ENCODE assay signal across 12 cellular contexts in genomic region chr18:63224574-63224973, GRCh38.
DNase-seq lines count a peak whose midpoint lies in the region; ATAC-seq, FAIRE-seq and TF ChIP-seq lines count a peak whose summit lies in the region.
"Had no signal": no experiment of that assay in that cellular context is flagged by ENCODE, and none has a peak within 500 bp of the region (broad histone marks: within the 10 kb centered on the region; RNA-seq: fewer than 3 reads in every experiment).

No MANE protein-coding gene starts in this region.

- H3K27me3 Mint-ChIP-seq in T-helper 17 cell, result no peaks in the 10 kb centered on the region

- no peak for TF ChIP-seq RAD21 in GM12878 (IDR thresholded peaks at IDR 0.05; ENCODE audit: insufficient read depth, low read depth, low read length)

- H3K27ac Mint-ChIP-seq in T-helper 17 cell, result peak overlapping the region; percentile 98

- H3K23ac ChIP-seq in mesenchymal stem cell (ENCODE audit: low read length in 2 of 2), result no peak overlapping the region

- H3K27me3 ChIP-seq in GM12878 (replicated peaks in 1 of 2; ENCODE audit: control insufficient read depth in 2 of 2, insufficient read depth in 2 of 2, low read length in 1 of 2) (no peaks in the 10 kb centered on the region), transverse colon (no peaks in the 10 kb centered on the region), mesenchymal stem cell (ENCODE audit: control insufficient read depth in 1 of 2, insufficient read depth in 1 of 2, low read length in 2 of 2) (peaks cover 0 to 8% of the 10 kb centered on the region in 2 experiments)
- H3K27me3 ChIP-seq: ascending aorta had no signal

- ATAC-seq in T-helper 17 cell (peak; percentile 89), GM12878 (peak; percentile 81)

- TF ChIP-seq POLR2A in GM12878 (IDR thresholded peaks at IDR 0.05; ENCODE audit: low read depth, low read length) (no peak), transverse colon (IDR thresholded peaks at IDR 0.05) (no peak)

- in situ Hi-C loops in GM12878 (cut with MboI) (no loop called here), transverse colon (cut with MboI; ENCODE audit: low pct_ligation_motif_present in 1 of 4, low pct_unique_long_range_greater_than_20kb in 1 of 4, low sequenced_read_pairs in 3 of 4) (no loop called here)

- H4K91ac ChIP-seq in mesenchymal stem cell (ENCODE audit: low read length), result no peak overlapping the region

- H3K36me3 Mint-ChIP-seq in T-helper 17 cell (ENCODE audit: low read depth), result peaks cover 17% of the 10 kb centered on the region

- H2BK120ac ChIP-seq in mesenchymal stem cell (ENCODE audit: low read depth, low read length), result no peak overlapping the region

- no peak for TF ChIP-seq EP300 in GM12878 (IDR thresholded peaks at IDR 0.05; ENCODE audit: borderline replicate concordance in 1 of 2, control insufficient read depth in 1 of 2, low read depth in 2 of 2, low read length in 2 of 2)
- no peak for TF ChIP-seq EP300 in transverse colon (IDR thresholded peaks at IDR 0.05; ENCODE audit: low read depth)

- intact Hi-C loops in GM12878 (cut with micrococcal nuclease; ENCODE audit: unreplicated experiment) (no loop called here), transverse colon (cut with DNase I; ENCODE audit: low total_unique reads) (no loop called here)

- RAD21 ChIA-PET in GM12878 (lab: Charles Lee; ENCODE audit: unreplicated experiment), result interaction anchor here (1.0 to 1.1 kb wide), 3 partner anchors 62 to 87 kb away, joined by 3 to 4 read pairs (median 3); no protein-coding TSS in a partner anchor

- no peak overlapping the region for H3K18ac ChIP-seq in mesenchymal stem cell (ENCODE audit: low read depth in 1 of 2, low read length in 2 of 2)

- peaks cover 28% of the 10 kb centered on the region for H3K4me1 ChIP-seq in GM12878 (ENCODE audit: control insufficient read depth, insufficient read depth, low read length)
- H3K4me1 ChIP-seq in transverse colon, result peaks cover 0 to 25% (median 12%) of the 10 kb centered on the region in 4 donors
- no peaks in the 10 kb centered on the region for H3K4me1 ChIP-seq in mesenchymal stem cell (ENCODE audit: control insufficient read depth, insufficient read depth, low read depth, low read length)
- H3K4me1 ChIP-seq: ascending aorta had no signal

- peaks cover 1% of the 10 kb centered on the region for H3K79me1 ChIP-seq in mesenchymal stem cell (replicated peaks; ENCODE audit: low read length, poor library complexity, severe bottlenecking)

- no peak overlapping the region for H3K4me3 ChIP-seq in GM12878
- no peak overlapping the region for H3K4me3 ChIP-seq in transverse colon
- H3K4me3 ChIP-seq in mesenchymal stem cell (ENCODE audit: insufficient read depth in 1 of 2, low read depth in 1 of 2, low read length in 2 of 2), result no peak overlapping the region
- H3K4me3 ChIP-seq: ascending aorta, smooth muscle cell had no signal

- TF ChIP-seq CTCF in GM12878 (IDR thresholded peaks at IDR 0.05 in 2 of 3, conservative IDR thresholded peaks at IDR 0.05 in 1 of 3; ENCODE audit: control insufficient read depth in 2 of 3, extremely low read depth in 1 of 3, insufficient read depth in 1 of 3, low read depth in 3 of 3, low read length in 3 of 3), result no peak
- no peak for TF ChIP-seq CTCF in transverse colon (IDR thresholded peaks at IDR 0.05)

- H2AFZ ChIP-seq in GM12878 (ENCODE audit: control insufficient read depth, low read depth, low read length) (no peak overlapping the region), mesenchymal stem cell (ENCODE audit: low read depth, low read length) (no peak overlapping the region)

- H3K9ac ChIP-seq in GM12878 (ENCODE audit: control insufficient read depth, insufficient read depth, low read length), result no peak overlapping the region
- H3K9ac ChIP-seq in mesenchymal stem cell (ENCODE audit: low read length), result no peak overlapping the region
- H3K9ac ChIP-seq: KMS-11 had no signal

- DNase-seq in stimulated activated naive CD4-positive, alpha-beta T cell treated with Interleukin-2 at 50 U/mL for 16 hours (lab: John Stamatoyannopoulos, UW), result peak; percentile 24
- no peak for DNase-seq in stimulated activated naive CD4-positive, alpha-beta T cell (lab: John Stamatoyannopoulos, UW)
- DNase-seq in T-helper 17 cell, result no peak
- no peak for DNase-seq in GM12878 (ENCODE audit: low read depth, low spot score)
- DNase-seq in transverse colon, result no peak
- no peak for DNase-seq in effector CD4-positive, alpha-beta T cell
- DNase-seq in H4 (ENCODE audit: low spot score), result no peak
- DNase-seq in mesenchymal stem cell, result no peak
- DNase-seq: NCI-H526 treated with DMSO at 0.1 percent for 48 hours had no signal

- no peak for FAIRE-seq in GM12878 (lab: Jason Lieb, UNC)

- no peaks in the 10 kb centered on the region for H3K9me3 ChIP-seq in T-helper 17 cell (ENCODE audit: control insufficient read depth, low read length, poor library complexity, severe bottlenecking)
- H3K9me3 ChIP-seq in GM12878 (replicated peaks; ENCODE audit: control insufficient read depth, insufficient read depth, low read length), result peaks cover 6% of the 10 kb centered on the region; the same call in 2 of the 3 replicates
- no peaks in the 10 kb centered on the region for H3K9me3 ChIP-seq in transverse colon
- no peaks in the 10 kb centered on the region for H3K9me3 ChIP-seq in mesenchymal stem cell (ENCODE audit: control insufficient read depth, low read length)
- H3K9me3 ChIP-seq: ascending aorta had no signal

- H4K20me1 ChIP-seq in GM12878 (ENCODE audit: control insufficient read depth, insufficient read depth), result no peaks in the 10 kb centered on the region

- no peak overlapping the region for H4K8ac ChIP-seq in mesenchymal stem cell (ENCODE audit: low read length)

- no peak overlapping the region for H2AK5ac ChIP-seq in mesenchymal stem cell (ENCODE audit: low read length, severe bottlenecking)

- no peak overlapping the region for H3K4me2 ChIP-seq in GM12878 (ENCODE audit: control insufficient read depth, insufficient read depth)
- H3K4me2 ChIP-seq in mesenchymal stem cell (ENCODE audit: low read length, poor library complexity, severe bottlenecking), result no peak overlapping the region
- H3K4me2 ChIP-seq: KMS-11, smooth muscle cell had no signal

- no peak overlapping the region for H2BK12ac ChIP-seq in mesenchymal stem cell (ENCODE audit: low read length in 2 of 2)

- H3K36me3 ChIP-seq in GM12878 (ENCODE audit: control insufficient read depth in 2 of 2, insufficient read depth in 2 of 2, low read length in 1 of 2), result peaks cover 1 to 3% of the 10 kb centered on the region in 2 experiments; a peak in 2 of 4 replicates
- H3K36me3 ChIP-seq in transverse colon, result no peaks in the 10 kb centered on the region
- peaks cover 0 to 4% of the 10 kb centered on the region in 2 experiments for H3K36me3 ChIP-seq in mesenchymal stem cell (ENCODE audit: control insufficient read depth in 1 of 2, insufficient read depth in 2 of 2, low read depth in 1 of 2, low read length in 2 of 2)
- H3K36me3 ChIP-seq: ascending aorta had no signal

- H3K27ac ChIP-seq in GM12878 (ENCODE audit: control insufficient read depth, insufficient read depth), result peak overlapping the region; percentile 45
- H3K27ac ChIP-seq in transverse colon, result peak overlapping the region in 3 of 4 donors; percentile 5 to 51 (median 8)
- no peak overlapping the region for H3K27ac ChIP-seq in mesenchymal stem cell (ENCODE audit: low read length, poor library complexity, severe bottlenecking)
- H3K27ac ChIP-seq: ascending aorta, KMS-11 had no signal

- 13% methylated on average over 1 of the region's 1 CpG for WGBS in GM12878 (ENCODE audit: insufficient coverage, insufficient replicate concordance, low lambda C conversion rate, missing lambda C conversion rate)
- WGBS in transverse colon (ENCODE audit: low coverage in 1 of 2), 2 donors, result 57 to 68% methylated on average over 1 of the region's 1 CpG
- WGBS in mesenchymal stem cell, result 98% methylated on average over 1 of the region's 1 CpG

- no peak overlapping the region for H3K14ac ChIP-seq in mesenchymal stem cell (ENCODE audit: low read length in 2 of 2)

- CTCF ChIA-PET in GM12878 (lab: Yijun Ruan, JAX), result interaction anchor here (0.8 to 2.1 kb wide), 8 partner anchors 10 to 95 kb away, joined by 3 to 10 read pairs (median 4); partner anchors contain the start of gene BCL2

- H3K4ac ChIP-seq in mesenchymal stem cell (ENCODE audit: low read depth in 1 of 2, low read length in 2 of 2), result no peak overlapping the region

- SMC1A ChIA-PET in GM12878 (lab: Charles Lee; ENCODE audit: uncharacterized antibody, unreplicated experiment), result interaction anchor here (0.6 to 2.7 kb wide), 13 partner anchors 9 to 92 kb away, joined by 3 to 8 read pairs (median 3); no protein-coding TSS in a partner anchor

- H3K4me1 Mint-ChIP-seq in T-helper 17 cell, result peaks cover 60% of the 10 kb centered on the region

- BruUV-seq in GM12878 (replicated peaks; lab: Mats Ljungman, UMichigan), result no TSS peak

- H2BK15ac ChIP-seq in mesenchymal stem cell (ENCODE audit: low read depth, poor library complexity, severe bottlenecking), result no peak overlapping the region

- H3K79me2 ChIP-seq in GM12878 (ENCODE audit: control insufficient read depth, insufficient read depth, low read length), result peaks cover 60% of the 10 kb centered on the region

- POLR2A ChIA-PET in GM12878 (lab: Charles Lee), result interaction anchor here (0.5 to 1.1 kb wide), 5 partner anchors 13 to 87 kb away, joined by 3 to 6 read pairs (median 3); no protein-coding TSS in a partner anchor

- H3K4me3 Mint-ChIP-seq in T-helper 17 cell, result peak overlapping the region; percentile 75

- no peak overlapping the region for H2BK5ac ChIP-seq in mesenchymal stem cell (ENCODE audit: low read depth, low read length, poor library complexity, severe bottlenecking)

TF ChIP-seq in GM12878, 131 proteins besides CTCF, POLR2A, EP300 and RAD21:
- TF ChIP-seq EED (IDR thresholded peaks at IDR 0.05; ENCODE audit: low read depth) (peak; percentile 38; the same call in 1 of the 2 replicates), TAF1 (IDR thresholded peaks at IDR 0.05; ENCODE audit: borderline replicate concordance, low read depth, low read length) (peak; percentile 22; the same call in 1 of the 2 replicates), RUNX3 (IDR thresholded peaks at IDR 0.05; ENCODE audit: low read length) (peak; percentile 46; the same call in 1 of the 2 replicates)
- TF ChIP-seq, protein P1, sequence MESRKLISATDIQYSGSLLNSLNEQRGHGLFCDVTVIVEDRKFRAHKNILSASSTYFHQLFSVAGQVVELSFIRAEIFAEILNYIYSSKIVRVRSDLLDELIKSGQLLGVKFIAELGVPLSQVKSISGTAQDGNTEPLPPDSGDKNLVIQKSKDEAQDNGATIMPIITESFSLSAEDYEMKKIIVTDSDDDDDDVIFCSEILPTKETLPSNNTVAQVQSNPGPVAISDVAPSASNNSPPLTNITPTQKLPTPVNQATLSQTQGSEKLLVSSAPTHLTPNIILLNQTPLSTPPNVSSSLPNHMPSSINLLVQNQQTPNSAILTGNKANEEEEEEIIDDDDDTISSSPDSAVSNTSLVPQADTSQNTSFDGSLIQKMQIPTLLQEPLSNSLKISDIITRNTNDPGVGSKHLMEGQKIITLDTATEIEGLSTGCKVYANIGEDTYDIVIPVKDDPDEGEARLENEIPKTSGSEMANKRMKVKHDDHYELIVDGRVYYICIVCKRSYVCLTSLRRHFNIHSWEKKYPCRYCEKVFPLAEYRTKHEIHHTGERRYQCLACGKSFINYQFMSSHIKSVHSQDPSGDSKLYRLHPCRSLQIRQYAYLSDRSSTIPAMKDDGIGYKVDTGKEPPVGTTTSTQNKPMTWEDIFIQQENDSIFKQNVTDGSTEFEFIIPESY (IDR thresholded peaks at IDR 0.05), result no peak
